ENCODE assay signal across 8 cellular contexts in the genomic region with DNA sequence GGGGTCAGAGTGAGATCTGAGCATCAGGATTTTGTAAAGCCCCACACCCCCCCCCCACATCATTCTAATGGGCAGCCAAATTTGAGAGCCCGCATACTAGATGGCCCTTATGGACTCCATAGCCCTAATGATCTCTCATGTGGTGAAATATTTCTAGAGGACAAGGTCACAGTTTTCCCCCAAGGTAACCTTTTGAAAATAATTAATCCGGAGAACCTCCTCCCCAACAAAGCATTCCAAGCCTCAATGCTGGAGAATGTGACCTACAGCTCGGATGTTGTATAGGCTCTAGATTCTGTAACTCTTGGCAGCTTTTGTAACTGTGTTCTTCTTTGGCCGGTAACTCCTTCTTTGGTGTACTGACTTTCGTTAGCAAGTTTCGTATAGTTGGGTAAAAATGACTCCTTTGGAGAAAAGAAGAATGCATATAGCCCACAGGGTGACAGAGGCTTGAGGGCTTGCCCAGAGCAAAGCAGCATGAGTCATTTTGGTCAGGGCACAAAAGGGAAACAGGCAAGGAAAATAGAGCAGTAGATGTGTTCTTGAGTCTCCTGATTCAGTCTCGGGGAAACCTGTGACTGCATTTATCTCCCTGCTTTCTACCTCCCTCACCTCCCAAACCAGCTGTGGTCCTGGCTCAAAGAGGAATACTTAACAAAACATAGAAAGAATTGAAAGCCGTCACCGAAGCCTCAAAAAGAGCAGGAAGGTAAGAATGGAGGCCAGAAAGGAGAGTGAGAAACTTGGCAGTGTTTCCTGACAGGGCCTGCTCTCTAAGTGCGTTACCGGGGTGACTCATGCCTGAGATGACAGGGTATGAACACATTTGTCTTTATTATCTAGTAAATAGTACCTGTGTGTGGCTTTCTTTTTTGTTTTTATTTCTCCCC. TPM values are rescaled to one million over a fixed set of nuclear protein-coding genes. Genes with fewer than 3 reads are reported as not detected.
DNase-seq lines count a peak whose midpoint lies in the region; ATAC-seq lines count a peak whose summit lies in the region.

No MANE protein-coding gene starts in this region.

- no peaks in the 10 kb centered on the region for H3K4me1 ChIP-seq in right cardiac atrium (ENCODE audit: control insufficient read depth, insufficient read depth, low read length)

- no peak overlapping the region for H3K27ac ChIP-seq in right cardiac atrium (ENCODE audit: low read length)
- H3K27ac ChIP-seq in substantia nigra (ENCODE audit: low read depth, low read length, poor library complexity, severe bottlenecking), result no peak overlapping the region

- no peaks in the 10 kb centered on the region for H3K27me3 ChIP-seq in right cardiac atrium (ENCODE audit: control insufficient read depth, insufficient read depth)

- no peak overlapping the region for H3K4me3 ChIP-seq in right cardiac atrium (ENCODE audit: low read length)

- 51% methylated on average over 11 of the region's 11 CpGs for WGBS in right cardiac atrium

- DNase-seq in right cardiac atrium, result no peak
- DNase-seq in cardiac septum (ENCODE audit: low spot score), result no peak
- peak; percentile 35 for DNase-seq in NCI-H2227 (lab: John Stamatoyannopoulos, UW; ENCODE audit: unreplicated experiment)
- DNase-seq in astrocyte of the hippocampus (ENCODE audit: low read depth, low spot score), result peak; percentile 94
- peak; percentile 87 for DNase-seq in myocyte (ENCODE audit: low read depth)
- DNase-seq in retina, result no peak
- DNase-seq in substantia nigra (lab: John Stamatoyannopoulos, UW), result no peak

- intact Hi-C loops in right cardiac atrium (cut with DNase I), result no loop called here
- intact Hi-C loops in cardiac septum (cut with DNase I), result no loop called here

- H3K9me3 ChIP-seq in right cardiac atrium (ENCODE audit: control insufficient read depth, low read length), result no peaks in the 10 kb centered on the region

- peak; percentile 44 to 54 for ATAC-seq in right cardiac atrium
- ATAC-seq in GM18520 (IDR thresholded peaks at IDR 0.05; ENCODE audit: unreplicated experiment), result no peak

RNA-seq across cellular contexts. Expression of gene XPA, which starts 6.5 kb away (rescaled TPM):
- 10 to 100 TPM in 2 of 4 donors, 1 to 10 TPM in 2; 7.1 to 10.7 (median 10.3) TPM for total RNA-seq in right cardiac atrium
- 9.8 TPM for polyA plus RNA-seq in right cardiac atrium
- total RNA-seq in cardiac septum, result 10.3 TPM
- 6.6 and 12.2 TPM in 2 replicates for total RNA-seq in myocyte
- polyA plus RNA-seq in myocyte (2012), result 8.5 TPM

Comparison
In these comparisons a context has a peak if more than half of its experiments do, and no peak if none do; other contexts are left out.
1. DNase-seq: peak in NCI-H2227 (single experiment), astrocyte of the hippocampus (single experiment) and myocyte (single experiment); none in right cardiac atrium (0 of 3), cardiac septum (single experiment), retina (single experiment) and substantia nigra (0 of 49).